Comparison of ENCODE assay signal across 1 cellular context in the genomic region with DNA sequence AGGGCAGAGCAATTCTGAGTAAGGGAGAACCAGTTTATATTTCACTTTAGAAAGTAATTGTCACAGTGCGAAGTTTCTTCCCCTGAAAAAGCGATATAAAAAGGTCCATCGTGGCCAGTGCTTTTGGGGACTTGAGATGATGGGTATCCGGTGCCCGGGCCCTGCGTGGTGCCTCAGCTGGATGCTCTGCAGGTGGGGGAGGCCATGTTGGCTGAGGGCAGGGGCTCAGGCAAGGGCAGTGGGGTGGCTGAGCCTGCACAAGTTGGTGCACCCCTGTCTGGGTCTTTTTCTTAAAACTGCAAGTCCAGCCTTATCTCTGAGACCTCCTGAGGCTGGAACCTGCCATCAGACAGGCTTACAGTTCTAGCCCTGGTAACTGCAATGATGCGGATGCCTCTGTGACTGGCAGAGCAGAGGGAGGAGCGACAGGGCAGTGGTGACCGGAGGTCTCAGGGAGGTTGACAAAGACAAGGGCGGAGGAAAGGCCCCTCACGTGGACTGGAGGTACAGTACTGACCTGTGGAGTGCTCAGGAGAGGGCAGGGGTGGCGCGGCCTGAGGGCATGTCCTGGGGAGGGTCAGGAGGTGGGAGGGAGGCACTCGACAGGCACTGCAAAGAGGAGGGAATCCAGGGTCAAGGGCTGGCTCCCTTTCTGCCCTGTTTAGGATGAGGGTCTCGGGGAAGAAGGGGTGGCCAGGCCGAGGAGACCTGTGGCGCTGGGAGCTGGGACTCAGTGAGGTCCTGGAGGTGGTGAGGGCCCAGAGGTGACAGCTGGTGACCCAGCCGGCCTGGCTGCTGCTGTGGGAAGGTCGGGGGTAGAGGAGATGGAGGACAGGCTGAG.
TF ChIP-seq lines count a peak whose summit lies in the region.

No MANE protein-coding gene starts in this region.

TF ChIP-seq in HepG2, 621 proteins besides CTCF, POLR2A, EP300 and RAD21 (continued from another document):
- TF ChIP-seq MTA1 (CRISPR knock-in tag; IDR thresholded peaks at IDR 0.05; ENCODE audit: borderline replicate concordance) (no peak), ZNF670 (CRISPR knock-in tag; IDR thresholded peaks at IDR 0.05; ENCODE audit: borderline replicate concordance) (no peak), FOXO1 (CRISPR knock-in tag; IDR thresholded peaks at IDR 0.05) (no peak), ZSCAN22 (CRISPR knock-in tag; IDR thresholded peaks at IDR 0.05) (peak; percentile 67; the same call in 1 of the 2 replicates), CBFB (CRISPR knock-in tag; IDR thresholded peaks at IDR 0.05) (0 out of 2 replicates have a peak, but pooled peaks have one; percentile 23), ZNF232 (CRISPR knock-in tag; IDR thresholded peaks at IDR 0.05; ENCODE audit: borderline replicate concordance) (no peak)
- TF ChIP-seq, protein P1, sequence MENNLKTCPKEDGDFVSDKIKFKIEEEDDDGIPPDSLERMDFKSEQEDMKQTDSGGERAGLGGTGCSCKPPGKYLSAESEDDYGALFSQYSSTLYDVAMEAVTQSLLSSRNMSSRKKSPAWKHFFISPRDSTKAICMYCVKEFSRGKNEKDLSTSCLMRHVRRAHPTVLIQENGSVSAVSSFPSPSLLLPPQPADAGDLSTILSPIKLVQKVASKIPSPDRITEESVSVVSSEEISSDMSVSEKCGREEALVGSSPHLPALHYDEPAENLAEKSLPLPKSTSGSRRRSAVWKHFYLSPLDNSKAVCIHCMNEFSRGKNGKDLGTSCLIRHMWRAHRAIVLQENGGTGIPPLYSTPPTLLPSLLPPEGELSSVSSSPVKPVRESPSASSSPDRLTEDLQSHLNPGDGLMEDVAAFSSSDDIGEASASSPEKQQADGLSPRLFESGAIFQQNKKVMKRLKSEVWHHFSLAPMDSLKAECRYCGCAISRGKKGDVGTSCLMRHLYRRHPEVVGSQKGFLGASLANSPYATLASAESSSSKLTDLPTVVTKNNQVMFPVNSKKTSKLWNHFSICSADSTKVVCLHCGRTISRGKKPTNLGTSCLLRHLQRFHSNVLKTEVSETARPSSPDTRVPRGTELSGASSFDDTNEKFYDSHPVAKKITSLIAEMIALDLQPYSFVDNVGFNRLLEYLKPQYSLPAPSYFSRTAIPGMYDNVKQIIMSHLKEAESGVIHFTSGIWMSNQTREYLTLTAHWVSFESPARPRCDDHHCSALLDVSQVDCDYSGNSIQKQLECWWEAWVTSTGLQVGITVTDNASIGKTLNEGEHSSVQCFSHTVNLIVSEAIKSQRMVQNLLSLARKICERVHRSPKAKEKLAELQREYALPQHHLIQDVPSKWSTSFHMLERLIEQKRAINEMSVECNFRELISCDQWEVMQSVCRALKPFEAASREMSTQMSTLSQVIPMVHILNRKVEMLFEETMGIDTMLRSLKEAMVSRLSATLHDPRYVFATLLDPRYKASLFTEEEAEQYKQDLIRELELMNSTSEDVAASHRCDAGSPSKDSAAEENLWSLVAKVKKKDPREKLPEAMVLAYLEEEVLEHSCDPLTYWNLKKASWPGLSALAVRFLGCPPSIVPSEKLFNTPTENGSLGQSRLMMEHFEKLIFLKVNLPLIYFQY (CRISPR knock-in tag; IDR thresholded peaks at IDR 0.05; ENCODE audit: borderline replicate concordance): no peak
- TF ChIP-seq, protein P2, sequence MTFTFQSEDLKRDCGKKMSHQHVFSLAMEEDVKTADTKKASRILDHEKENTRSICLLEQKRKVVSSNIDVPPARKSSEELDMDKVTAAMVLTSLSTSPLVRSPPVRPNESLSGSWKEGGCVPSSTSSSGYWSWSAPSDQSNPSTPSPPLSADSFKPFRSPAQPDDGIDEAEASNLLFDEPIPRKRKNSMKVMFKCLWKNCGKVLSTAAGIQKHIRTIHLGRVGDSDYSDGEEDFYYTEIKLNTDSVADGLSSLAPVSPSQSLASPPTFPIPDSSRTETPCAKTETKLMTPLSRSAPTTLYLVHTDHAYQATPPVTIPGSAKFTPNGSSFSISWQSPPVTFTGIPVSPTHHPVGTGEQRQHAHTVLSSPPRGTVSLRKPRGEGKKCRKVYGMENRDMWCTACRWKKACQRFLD (CRISPR knock-in tag; IDR thresholded peaks at IDR 0.05; ENCODE audit: borderline replicate concordance): no peak
TF ChIP-seq in HepG2: peak in this region for 4.
